In genomic region chr17:14933676-14934075, GRCh38 we compare ENCODE assay signal across 25 cellular contexts.
"Had no signal": no experiment of that assay in that cellular context is flagged by ENCODE, and none has a peak within 500 bp of the region (broad histone marks: within the 10 kb centered on the region; RNA-seq: fewer than 3 reads in every experiment).

No MANE protein-coding gene starts in this region.

- H3K4me1 ChIP-seq: stomach, suprapubic skin, testis, thyroid gland, tibial artery, tibial nerve, transverse colon, upper lobe of left lung, upper lobe of right lung, uterus, vagina had no signal

- H3K4me3 ChIP-seq: stomach, suprapubic skin, testis, thoracic aorta, thyroid gland, tibial artery, tibial nerve, transverse colon, upper lobe of left lung, upper lobe of right lung, uterus, vagina had no signal

- H3K9me3 ChIP-seq: stomach, suprapubic skin, testis, thoracic aorta, thyroid gland, tibial artery, tibial nerve, transverse colon, upper lobe of left lung, upper lobe of right lung, uterus, vagina had no signal

- H3K27me3 ChIP-seq: testis, thyroid gland, tibial artery, tibial nerve, upper lobe of left lung, upper lobe of right lung, uterus, vagina had no signal

- H3K36me3 ChIP-seq: stomach, suprapubic skin, thoracic aorta, thyroid gland, tibial artery, tibial nerve, transverse colon, upper lobe of left lung, upper lobe of right lung, uterus, vagina had no signal

- DNase-seq: stimulated activated CD4-positive, alpha-beta T cell treated with anti-CD3 and anti-CD28 coated beads, Interleukin-2, amount 100 ng/mL, for 48 hours; stimulated activated CD4-positive, alpha-beta T cell treated with anti-CD3 and anti-CD28 coated beads, Interleukin-4, amount 100 ng/mL, for 1 hour; stimulated activated CD4-positive, alpha-beta T cell treated with anti-CD3 and anti-CD28 coated beads, Interleukin-4, amount 100 ng/mL, for 24 hours; stimulated activated CD4-positive, alpha-beta T cell treated with anti-CD3 and anti-CD28 coated beads, Interleukin-4, amount 100 ng/mL, for 4 hours; stimulated activated CD8-positive, alpha-beta memory T cell treated with anti-CD3 and anti-CD28 coated beads, Interleukin-4, amount 100 ng/mL, for 48 hours; stimulated activated naive B cell treated with anti-CD40 and anti-IgM and Interleukin-4, amounts not matched to agents 10 μg/mL and 1 μg/mL and 100 μg/mL, for 72 hours; stimulated activated naive CD4-positive, alpha-beta T cell; stimulated activated naive CD4-positive, alpha-beta T cell treated with Interleukin-2 at 50 U/mL for 16 hours; stimulated activated naive CD8-positive, alpha-beta T cell treated with anti-CD3 and anti-CD28 coated beads, Interleukin-15, amount 100 ng/mL, for 72 hours; stimulated activated naive CD8-positive, alpha-beta T cell treated with anti-CD3 and anti-CD28 coated beads, Interleukin-15, Interleukin-2, amounts not matched to agents 100 U/mL and 50 U/mL, for 24 hours; stomach; substantia nigra; testis; thyroid gland; tibial artery; transverse colon; trophoblast cell; upper lobe of left lung; upper lobe of right lung; uterus had no signal

- H3K27ac ChIP-seq: stomach, suprapubic skin, testis, thoracic aorta, thyroid gland, tibial artery, tibial nerve, transverse colon, upper lobe of left lung, upper lobe of right lung, uterus, vagina had no signal

- FAIRE-seq: urothelium cell line had no signal
